Comparison of ENCODE assay signal across 35 cellular contexts in the genomic region with DNA sequence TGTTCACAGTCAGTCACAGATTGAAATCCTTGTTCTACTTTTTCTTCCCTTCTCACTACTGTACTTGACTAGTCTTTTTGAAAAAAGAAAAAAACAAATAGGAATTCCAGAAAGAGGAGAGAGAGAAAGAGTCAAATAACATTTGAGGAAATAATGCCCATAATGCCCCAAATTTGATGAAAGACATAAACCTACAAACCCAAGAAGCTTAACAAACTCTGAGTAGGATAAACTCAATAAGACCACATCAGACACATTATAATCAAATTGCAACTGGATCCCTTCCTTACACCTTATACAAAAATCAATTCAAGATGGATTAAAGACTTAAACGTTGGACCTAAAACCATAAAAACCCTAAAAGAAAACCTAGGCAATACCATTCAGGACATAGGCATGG. TPM values are rescaled to one million over a fixed set of nuclear protein-coding genes. Genes with fewer than 3 reads are reported as not detected.
DNase-seq lines count a peak whose midpoint lies in the region; ATAC-seq, FAIRE-seq and TF ChIP-seq lines count a peak whose summit lies in the region.
"Had no signal": no experiment of that assay in that cellular context is flagged by ENCODE, and none has a peak within 500 bp of the region (broad histone marks: within the 10 kb centered on the region; RNA-seq: fewer than 3 reads in every experiment).

No MANE protein-coding gene starts in this region.

- H3K4me2 ChIP-seq in K562 (ENCODE audit: insufficient read depth, low read length) = no peak overlapping the region
- H3K4me2 ChIP-seq in endothelial cell of umbilical vein (ENCODE audit: insufficient read depth, low read length) = no peak overlapping the region
- no peak overlapping the region for H3K4me2 ChIP-seq in PC-3 (ENCODE audit: low read length)
- H3K4me2 ChIP-seq: A549; BLaER1; BLaER1 treated with 17β-estradiol and CSF1 and Interleukin-3, amounts not matched to agents 10 nM and 100 nM had no signal

- TF ChIP-seq POLR2A in K562 (conservative IDR thresholded peaks at IDR 0.05) (no peak), endothelial cell of umbilical vein (IDR thresholded peaks at IDR 0.05; ENCODE audit: low read depth, low read length) (no peak), right lobe of liver (IDR thresholded peaks at IDR 0.05) (no peak)

- no peak overlapping the region for H2AFZ ChIP-seq in K562 (ENCODE audit: low read depth, low read length)
- H2AFZ ChIP-seq in endothelial cell of umbilical vein (ENCODE audit: low read depth, low read length) = no peak overlapping the region
- no peak overlapping the region for H2AFZ ChIP-seq in PC-3 (ENCODE audit: low read length)

- TF ChIP-seq EP300 in K562 (IDR thresholded peaks at IDR 0.05; ENCODE audit: low read length) = no peak

- 0% methylated on average over 1 of the region's 1 CpG for WGBS in K562 (ENCODE audit: insufficient coverage, low coverage, missing lambda C conversion rate)
- 50% methylated on average over 1 of the region's 1 CpG for WGBS in right lobe of liver (ENCODE audit: insufficient coverage, low coverage, low lambda C conversion rate, missing lambda C conversion rate)

- H3K9me3 ChIP-seq in HEK293 (ENCODE audit: control insufficient read depth, insufficient read depth, low read depth, low read length) (no peaks in the 10 kb centered on the region), K562 (replicated peaks; ENCODE audit: control insufficient read depth, insufficient read depth, low read depth, low read length) (no peaks in the 10 kb centered on the region; the same call in 1 of the 2 replicates), endothelial cell of umbilical vein (replicated peaks; ENCODE audit: control insufficient read depth, insufficient read depth, low read length) (no peaks in the 10 kb centered on the region), PC-3 (ENCODE audit: low read length) (no peaks in the 10 kb centered on the region), right lobe of liver (peaks cover 0 to 5% (median 0%) of the 10 kb centered on the region in 4 donors)
- H3K9me3 ChIP-seq: BE2C had no signal

- no peak overlapping the region for H3K4me3 ChIP-seq in HEK293 (ENCODE audit: low read depth, low read length)
- no peak overlapping the region for H3K4me3 ChIP-seq in K562
- no peak overlapping the region for H3K4me3 ChIP-seq in bronchial epithelial cell (ENCODE audit: low read depth, low read length)
- H3K4me3 ChIP-seq in endothelial cell of umbilical vein (replicated peaks in 1 of 3; ENCODE audit: insufficient read depth in 1 of 3, low read depth in 1 of 3, low read length in 3 of 3) = no peak overlapping the region
- H3K4me3 ChIP-seq in PC-3 (ENCODE audit: low read length) = no peak overlapping the region
- no peak overlapping the region for H3K4me3 ChIP-seq in right lobe of liver
- H3K4me3 ChIP-seq: A549; BLaER1; BLaER1 treated with 17β-estradiol and CSF1 and Interleukin-3, amounts not matched to agents 10 nM and 100 nM had no signal

- in situ Hi-C loops in K562 (cut with MboI) = no loop called here

- no peaks in the 10 kb centered on the region for H3K9me2 ChIP-seq in PC-3 (replicated peaks; ENCODE audit: low read length)

- H3K9me1 ChIP-seq in K562 (ENCODE audit: control insufficient read depth, insufficient read depth, low read length) (no peaks in the 10 kb centered on the region), endothelial cell of umbilical vein (replicated peaks; ENCODE audit: control insufficient read depth, extremely low read depth, insufficient read depth, low read length) (no peaks in the 10 kb centered on the region)

- POLR2A ChIA-PET in HEK293 (lab: Yijun Ruan, JAX) (no interaction called here), K562 (lab: Yijun Ruan, JAX) (no interaction called here), endothelial cell of umbilical vein (lab: Charles Lee) (no interaction called here), PC-3 (lab: Charles Lee; ENCODE audit: unreplicated experiment) (no interaction called here)

- H3K36me3 ChIP-seq in HEK293 (ENCODE audit: control insufficient read depth in 2 of 2, insufficient read depth in 1 of 2, low read length in 2 of 2) (no peaks in the 10 kb centered on the region), K562 (ENCODE audit: control insufficient read depth, insufficient read depth, low read length) (no peaks in the 10 kb centered on the region), bronchial epithelial cell (ENCODE audit: control insufficient read depth, insufficient read depth, low read length) (no peaks in the 10 kb centered on the region), endothelial cell of umbilical vein (ENCODE audit: control insufficient read depth in 2 of 2, extremely low read depth in 1 of 2, insufficient read depth in 2 of 2, low read length in 2 of 2) (no peaks in the 10 kb centered on the region), PC-3 (ENCODE audit: low read depth, low read length) (no peaks in the 10 kb centered on the region), right lobe of liver (no peaks in the 10 kb centered on the region)
- H3K36me3 ChIP-seq: BE2C; BLaER1; BLaER1 treated with 17β-estradiol and CSF1 and Interleukin-3, amounts not matched to agents 10 nM and 100 nM had no signal

- H3K27ac ChIP-seq in HEK293 (ENCODE audit: extremely low read depth, low read depth, low read length) (no peak overlapping the region), K562 (ENCODE audit: extremely low read depth, low read depth, low read length) (no peak overlapping the region), endothelial cell of umbilical vein (ENCODE audit: insufficient read depth, low read depth, low read length) (no peak overlapping the region), PC-3 (ENCODE audit: low read length) (no peak overlapping the region), right lobe of liver (no peak overlapping the region)
- H3K27ac ChIP-seq: 22Rv1; A549; BLaER1; BLaER1 treated with 17β-estradiol and CSF1 and Interleukin-3, amounts not matched to agents 10 nM and 100 nM; C4-2B had no signal

- dilution Hi-C loops in endothelial cell of umbilical vein (cut with MboI; ENCODE audit: extremely low pct_ligation_motif_present, low sequenced_read_pairs) = no loop called here

- intact Hi-C loops in K562 (cut with micrococcal nuclease) (no loop called here), endothelial cell of umbilical vein (cut with micrococcal nuclease) (no loop called here), PC-3 (cut with micrococcal nuclease) (no loop called here), right lobe of liver (cut with DNase I) (no loop called here)

- BruUV-seq in K562 (replicated peaks; lab: Mats Ljungman, UMichigan) (no TSS peak), endothelial cell of umbilical vein (replicated peaks; lab: Mats Ljungman, UMichigan) (no TSS peak), PC-3 (replicated peaks; lab: Mats Ljungman, UMichigan) (no TSS peak)

- CTCF ChIA-PET in HEK293 (lab: Yijun Ruan, JAX) = no interaction called here
- CTCF ChIA-PET in K562 (lab: Yijun Ruan, JAX; ENCODE audit: low intra/inter-chr PET ratio) = interaction anchor here (0.6 kb wide), 1 partner anchor 370 kb away, joined by 4 read pairs; no protein-coding TSS in a partner anchor
- CTCF ChIA-PET in endothelial cell of umbilical vein (lab: Charles Lee) = interaction anchor here (1.5 to 2.8 kb wide), 2 partner anchors 17 to 121 kb away, joined by 3 to 6 read pairs; no protein-coding TSS in a partner anchor
- CTCF ChIA-PET in PC-3 (lab: Charles Lee) = no interaction called here

- TF ChIP-seq RAD21 in K562 (CRISPR knock-in tag; conservative IDR thresholded peaks at IDR 0.05 in 1 of 2, IDR thresholded peaks at IDR 0.05 in 1 of 2) = no peak

- H3K9ac ChIP-seq in K562 (ENCODE audit: insufficient read depth in 1 of 2, low read depth in 2 of 2, low read length in 2 of 2) = no peak overlapping the region
- no peak overlapping the region for H3K9ac ChIP-seq in endothelial cell of umbilical vein (replicated peaks; ENCODE audit: extremely low read depth, insufficient read depth, low read length)
- no peak overlapping the region for H3K9ac ChIP-seq in PC-3 (ENCODE audit: low read length)
- H3K9ac ChIP-seq: BLaER1; BLaER1 treated with 17β-estradiol and CSF1 and Interleukin-3, amounts not matched to agents 10 nM and 100 nM had no signal

- no peaks in the 10 kb centered on the region for H3F3A ChIP-seq in PC-3 (ENCODE audit: low read length, unreplicated experiment)

- H4K20me1 ChIP-seq in K562 (replicated peaks; ENCODE audit: control insufficient read depth, insufficient read depth, low read length) = no peaks in the 10 kb centered on the region
- no peaks in the 10 kb centered on the region for H4K20me1 ChIP-seq in endothelial cell of umbilical vein (replicated peaks; ENCODE audit: control insufficient read depth, extremely low read depth, insufficient read depth, low read length)
- no peaks in the 10 kb centered on the region for H4K20me1 ChIP-seq in PC-3 (ENCODE audit: low read length)
- H4K20me1 ChIP-seq: BLaER1; BLaER1 treated with 17β-estradiol and CSF1 and Interleukin-3, amounts not matched to agents 10 nM and 100 nM had no signal

- H3K79me2 ChIP-seq in K562 (ENCODE audit: control insufficient read depth, insufficient read depth, low read length) (no peaks in the 10 kb centered on the region), endothelial cell of umbilical vein (ENCODE audit: control insufficient read depth, insufficient read depth, low read length) (no peaks in the 10 kb centered on the region), PC-3 (ENCODE audit: low read length) (no peaks in the 10 kb centered on the region)

- TF ChIP-seq CTCF in HEK293 (tag by site-specific recombination; IDR thresholded peaks at IDR 0.05) (no peak), K562 (IDR thresholded peaks at IDR 0.05 in 2 of 3, conservative IDR thresholded peaks at IDR 0.05 in 1 of 3; ENCODE audit: insufficient read depth in 2 of 3, low read depth in 1 of 3, low read length in 3 of 3) (no peak), bronchial epithelial cell (IDR thresholded peaks at IDR 0.05; ENCODE audit: insufficient read depth, low read length, severe bottlenecking) (no peak), endothelial cell of umbilical vein (IDR thresholded peaks at IDR 0.05; ENCODE audit: extremely low read depth in 1 of 2, insufficient read depth in 1 of 2, low read depth in 1 of 2, low read length in 2 of 2) (no peak), PC-3 (conservative IDR thresholded peaks at IDR 0.05; ENCODE audit: low read depth, low read length) (no peak), right lobe of liver (IDR thresholded peaks at IDR 0.05) (no peak)

- DNase-seq in K562 (ENCODE audit: extremely low read depth in 1 of 4, low spot score in 3 of 4) (no peak), bronchial epithelial cell (ENCODE audit: low read depth) (peak; percentile 30), endothelial cell of umbilical vein (ENCODE audit: low read depth, low spot score) (no peak), PC-3 (no peak), LoVo (ENCODE audit: low spot score) (no peak), right lobe of liver (no peak)
- DNase-seq in stimulated activated naive CD4-positive, alpha-beta T cell treated with Interleukin-2 at 50 U/mL for 16 hours (lab: John Stamatoyannopoulos, UW) = no peak
- DNase-seq: 8988T; ACHN; AML-193; BE2C; C1 segment of cervical spinal cord; Caco-2; Calu3; CD4-positive, alpha-beta memory T cell; CD4-positive, alpha-beta T cell; CD4-positive, CD25-positive, alpha-beta regulatory T cell; CD8-positive, alpha-beta memory T cell; CD8-positive, alpha-beta T cell; COR-L47; DMS 273 treated with DMSO at 0.1 percent for 48 hours; DMS153; DMS53; DMS79; DMS79 treated with DMSO at 0.1 percent for 48 hours; DND-41; EL had no signal

- FAIRE-seq in K562 (lab: Jason Lieb, UNC) (no peak), bronchial epithelial cell (lab: Jason Lieb, UNC) (no peak), endothelial cell of umbilical vein (lab: Jason Lieb, UNC) (peak; percentile 24)
- FAIRE-seq: A204.1, A549, D721Med had no signal

- H3K27me3 ChIP-seq in K562 (ENCODE audit: control insufficient read depth in 2 of 2, insufficient read depth in 2 of 2, low read length in 2 of 2) = no peaks in the 10 kb centered on the region
- no peaks in the 10 kb centered on the region for H3K27me3 ChIP-seq in bronchial epithelial cell (ENCODE audit: control insufficient read depth, insufficient read depth, low read length)
- H3K27me3 ChIP-seq in endothelial cell of umbilical vein (ENCODE audit: control insufficient read depth in 2 of 2, insufficient read depth in 2 of 2, low read length in 2 of 2) = peaks cover 7 to 12% of the 10 kb centered on the region in 2 experiments
- H3K27me3 ChIP-seq in PC-3 (ENCODE audit: low read length) = no peaks in the 10 kb centered on the region
- no peaks in the 10 kb centered on the region for H3K27me3 ChIP-seq in right lobe of liver
- H3K27me3 ChIP-seq: BE2C; BLaER1; BLaER1 treated with 17β-estradiol and CSF1 and Interleukin-3, amounts not matched to agents 10 nM and 100 nM had no signal

- ATAC-seq in K562 (no peak), PC-3 (no peak), right lobe of liver (no peak)
- ATAC-seq: A549; CD8-positive, alpha-beta T cell had no signal

- H3K4me1 ChIP-seq in HEK293 (ENCODE audit: control insufficient read depth, insufficient read depth, low read length) (no peaks in the 10 kb centered on the region), K562 (replicated peaks in 1 of 2; ENCODE audit: control insufficient read depth in 2 of 2, insufficient read depth in 2 of 2, low read length in 2 of 2) (no peaks in the 10 kb centered on the region), endothelial cell of umbilical vein (ENCODE audit: control insufficient read depth, extremely low read depth, insufficient read depth, low read length) (no peaks in the 10 kb centered on the region), PC-3 (ENCODE audit: insufficient read depth, low read length) (no peaks in the 10 kb centered on the region), right lobe of liver (no peaks in the 10 kb centered on the region)
- H3K4me1 ChIP-seq: A549; BE2C; BLaER1; BLaER1 treated with 17β-estradiol and CSF1 and Interleukin-3, amounts not matched to agents 10 nM and 100 nM; Caco-2 had no signal

RNA-seq across cellular contexts. Expression of gene TMEM185B, which starts 30.9 kb away (rescaled TPM):
- 24.9 and 37.8 TPM in 2 replicates for total RNA-seq in K562 (2011; cell fraction: chromatin; rRNA removed; ENCODE audit: low replicate concordance)
- 22.9 and 35.9 TPM in 2 replicates for total RNA-seq in K562 (2011; cell fraction: nucleolus; rRNA removed)
- total RNA-seq in K562 (2011; cell fraction: nucleoplasm; rRNA removed) = 26.7 and 29.2 TPM in 2 replicates
- 17.8 and 26.9 TPM in 2 replicates for total RNA-seq in K562 (2014; rRNA removed)
- 11.2 TPM in 2 replicates for total RNA-seq in K562 (2014; rRNA removed; fragmentation: Illumina TruSeq; extraction: Trizol)
- 11.5 and 11.6 TPM in 2 replicates for total RNA-seq in K562 (2015; rRNA removed; fragmentation: Illumina TruSeq; extraction: Trizol)
- 26.3 and 27.3 TPM in 2 replicates for total RNA-seq in K562 (2021)
- polyA plus RNA-seq in K562 (2011; rRNA removed) = 8.7 and 12.1 TPM in 2 replicates
- polyA plus RNA-seq in K562 (2011; cell fraction: cytosol; rRNA removed) = 10.8 and 16.1 TPM in 2 replicates
- 19.2 and 23.5 TPM in 2 replicates for polyA plus RNA-seq in K562 (2011; cell fraction: nucleus; rRNA removed)
- 22.9 and 28.1 TPM in 2 replicates for polyA plus RNA-seq in K562 (2012)
- polyA plus RNA-seq in K562 (2014; fragmentation: Illumina TruSeq; extraction: Trizol) = 23.4 and 28.2 TPM in 2 replicates
- polyA plus RNA-seq in K562 (2014; fragmentation: Nextera tagmentation; extraction: Ambion mirVana) = 1 to 10 TPM; 2.9 to 3.2 TPM
- polyA plus RNA-seq in K562 (2014; rRNA removed) = 12.0 and 14.6 TPM in 2 replicates
- polyA minus RNA-seq in K562 (2011; rRNA and poly(A)+ RNA removed) = 8.3 and 8.6 TPM in 2 replicates
- 7.0 and 8.9 TPM in 2 replicates for polyA minus RNA-seq in K562 (2011; cell fraction: cytosol; rRNA and poly(A)+ RNA removed)
- 9.2 and 13.6 TPM in 2 replicates for polyA minus RNA-seq in K562 (2011; cell fraction: nucleus; rRNA and poly(A)+ RNA removed)
- 20.8 and 21.5 TPM in 2 replicates for total RNA-seq in bronchial epithelial cell
- total RNA-seq in endothelial cell of umbilical vein = 23.9 and 29.9 TPM in 2 replicates
- 31.5 and 31.8 TPM in 2 replicates for polyA plus RNA-seq in endothelial cell of umbilical vein
- 19.4 and 22.1 TPM in 2 replicates for polyA plus RNA-seq in endothelial cell of umbilical vein (2011; cell fraction: cytosol; rRNA removed)
- polyA plus RNA-seq in endothelial cell of umbilical vein (2011; cell fraction: nucleus; rRNA removed) = 18.4 and 18.7 TPM in 2 replicates
- polyA plus RNA-seq in endothelial cell of umbilical vein (2012) = 30.3 and 33.3 TPM in 2 replicates
- 28.4 and 28.7 TPM in 2 replicates for polyA minus RNA-seq in endothelial cell of umbilical vein
- polyA minus RNA-seq in endothelial cell of umbilical vein (2011; cell fraction: cytosol; rRNA and poly(A)+ RNA removed) = 6.5 TPM
- polyA minus RNA-seq in endothelial cell of umbilical vein (2011; cell fraction: nucleus; rRNA and poly(A)+ RNA removed) = 11.4 and 12.5 TPM in 2 replicates
- total RNA-seq in PC-3 (2014; rRNA removed) = 67.5 and 83.6 TPM in 2 replicates
- 10 to 100 TPM in 3 of 6 experiments, 1 to 10 TPM in 3; 3.8 to 18.1 (median 10.6) TPM for total RNA-seq in right lobe of liver

Comparison
In these comparisons a context has a peak if more than half of its experiments do, and no peak if none do; other contexts are left out.
1. CTCF ChIA-PET loops: an anchor here in K562 (0.6 kb wide) and endothelial cell of umbilical vein (1.5 to 2.8 kb wide); none called in HEK293 and PC-3.
2. Of the 44 proteins assayed by ChIP-seq in both K562 and HEK293: peak only in K562: TRIM28; only in HEK293: none; in both: none; in neither: 43.